In the genomic region with DNA sequence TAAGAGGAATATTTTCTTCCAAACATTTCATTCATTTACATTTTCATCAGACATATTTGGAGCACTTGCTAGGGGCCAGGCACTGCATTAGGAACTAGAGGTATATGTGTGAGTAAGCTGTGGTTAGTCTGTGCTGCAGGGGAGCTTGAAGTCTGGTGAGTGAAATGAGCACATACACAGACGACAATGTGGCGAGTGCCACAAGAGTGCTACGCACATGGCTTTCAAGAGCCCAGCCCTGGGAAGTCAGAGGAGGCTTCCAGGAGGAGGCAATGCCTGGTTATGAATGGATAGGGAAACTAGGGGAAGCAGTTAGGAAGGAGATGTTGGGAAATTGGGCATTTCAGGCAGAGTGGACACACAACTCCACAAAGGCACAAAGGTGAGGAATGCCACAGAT, we compare ENCODE assay signal across 8 cellular contexts.
"Had no signal": no experiment of that assay in that cellular context is flagged by ENCODE, and none has a peak within 500 bp of the region (broad histone marks: within the 10 kb centered on the region; RNA-seq: fewer than 3 reads in every experiment).

No MANE protein-coding gene starts in this region.

- H3K4me3 ChIP-seq: GM23248, HAP-1 had no signal

- H3K36me3 ChIP-seq: HAP-1 had no signal

- H3K9me3 ChIP-seq: HAP-1 had no signal

- H3K4me1 ChIP-seq: HAP-1 had no signal

- FAIRE-seq: HTR-8/SVneo had no signal

- H3K27ac ChIP-seq: GM23248 had no signal

- H3K9ac ChIP-seq: GM23248 had no signal

- H2AFZ ChIP-seq: GM23248 had no signal

- DNase-seq: GM23248, GOT3, H7, HFFc6, KBM-7 had no signal

- ATAC-seq: HCT116 had no signal
